ENCODE assay signal across 26 cellular contexts in the genomic region with DNA sequence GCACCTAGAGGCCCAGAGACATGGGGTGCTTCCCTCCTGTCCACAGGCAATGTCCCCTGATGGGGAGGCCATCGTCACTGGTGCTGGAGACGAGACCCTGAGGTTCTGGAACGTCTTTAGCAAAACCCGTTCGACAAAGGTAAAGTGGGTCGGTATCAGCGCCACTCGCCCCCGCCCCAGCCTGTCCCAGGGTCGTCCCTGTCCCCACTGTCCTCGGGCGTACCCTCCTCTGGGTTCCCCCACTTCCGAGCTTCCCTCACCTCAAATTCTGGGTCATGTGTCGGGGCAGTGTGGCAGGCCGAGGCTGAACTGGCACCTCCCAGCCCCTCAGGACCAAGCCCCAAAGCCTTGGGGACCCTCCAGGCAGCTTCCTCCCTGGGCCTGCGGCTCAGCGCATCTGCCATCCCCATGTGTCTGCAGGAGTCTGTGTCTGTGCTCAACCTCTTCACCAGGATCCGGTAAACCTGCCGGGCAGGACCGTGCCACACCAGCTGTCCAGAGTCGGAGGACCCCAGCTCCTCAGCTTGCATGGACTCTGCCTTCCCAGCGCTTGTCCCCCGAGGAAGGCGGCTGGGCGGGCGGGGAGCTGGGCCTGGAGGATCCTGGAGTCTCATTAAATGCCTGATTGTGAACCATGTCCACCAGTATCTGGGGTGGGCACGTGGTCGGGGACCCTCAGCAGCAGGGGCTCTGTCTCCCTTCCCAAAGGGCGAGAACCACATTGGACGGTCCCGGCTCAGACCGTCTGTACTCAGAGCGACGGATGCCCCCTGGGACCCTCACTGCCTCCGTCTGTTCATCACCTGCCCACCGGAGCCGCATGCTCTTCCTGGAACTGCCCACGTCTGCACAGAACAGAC. TPM values are rescaled to one million over a fixed set of nuclear protein-coding genes. Genes with fewer than 3 reads are reported as not detected.
"Had no signal": no experiment of that assay in that cellular context is flagged by ENCODE, and none has a peak within 500 bp of the region (broad histone marks: within the 10 kb centered on the region; RNA-seq: fewer than 3 reads in every experiment).

No MANE protein-coding gene starts in this region.

- ATAC-seq: activated naive CD4-positive, alpha-beta T cell treated with anti-CD3 and anti-CD28 coated beads, Interleukin-2, amount 50 U/mL, for 72 hours; foreskin keratinocyte; left lung; stimulated activated memory B cell treated with anti-CD40 and anti-IgM and Interleukin-4, amounts not matched to agents 10 μg/mL and 1 μg/mL and 100 μg/mL, for 72 hours; WTC11 had no signal

- DNase-seq: activated CD4-positive, alpha-beta T cell treated with anti-CD3 and anti-CD28 coated beads, Interleukin-2, amount 50 U/mL, for 4 hours; activated CD8-positive, alpha-beta memory T cell treated with anti-CD3 and anti-CD28 coated beads for 24 hours; activated CD8-positive, alpha-beta memory T cell treated with anti-CD3 and anti-CD28 coated beads, Interleukin-2, amount 50 U/mL, for 4 hours; activated effector memory CD4-positive, alpha-beta T cell treated with Interleukin-2 at 50 U/mL for 16 hours; activated T-cell treated with anti-CD3 and anti-CD28 coated beads, Interleukin-2, amount 50 U/mL, for 48 hours; cerebellar nuclear complex; cortex of kidney; effector CD4-positive, alpha-beta T cell; foreskin keratinocyte; immature natural killer cell; kidney glomerular epithelial cell; left lung; naive B cell; occipital lobe; sigmoid colon; stimulated activated CD4-positive, alpha-beta T cell treated with anti-CD3 and anti-CD28 coated beads, Interleukin-15, amount 100 ng/mL, for 24 hours; T-helper 1 cell; T-helper 9 cell had no signal

- H3K4me1 Mint-ChIP-seq: immature natural killer cell; stimulated activated memory B cell treated with anti-CD40 and anti-IgM and Interleukin-4, amounts not matched to agents 10 μg/mL and 1 μg/mL and 100 μg/mL, for 72 hours had no signal

- H3K36me3 Mint-ChIP-seq: naive B cell had no signal

- H3K4me3 Mint-ChIP-seq: immature natural killer cell; stimulated activated memory B cell treated with anti-CD40 and anti-IgM and Interleukin-4, amounts not matched to agents 10 μg/mL and 1 μg/mL and 100 μg/mL, for 72 hours; WTC11 had no signal

- H3K27ac ChIP-seq: foreskin keratinocyte, left lung, sigmoid colon, thoracic aorta, upper lobe of left lung had no signal

- H3K27me3 ChIP-seq: foreskin keratinocyte, left lung, sigmoid colon, upper lobe of left lung had no signal

- H3K27ac Mint-ChIP-seq: immature natural killer cell; stimulated activated memory B cell treated with anti-CD40 and anti-IgM and Interleukin-4, amounts not matched to agents 10 μg/mL and 1 μg/mL and 100 μg/mL, for 72 hours; WTC11 had no signal

- H3K9me3 Mint-ChIP-seq: activated naive CD4-positive, alpha-beta T cell treated with anti-CD3 and anti-CD28 coated beads, Interleukin-2, amount 50 U/mL, for 72 hours; stimulated activated memory B cell treated with anti-CD40 and anti-IgM and Interleukin-4, amounts not matched to agents 10 μg/mL and 1 μg/mL and 100 μg/mL, for 72 hours had no signal

- H3K27me3 Mint-ChIP-seq: naive B cell; stimulated activated memory B cell treated with anti-CD40 and anti-IgM and Interleukin-4, amounts not matched to agents 10 μg/mL and 1 μg/mL and 100 μg/mL, for 72 hours had no signal

- H3K9me3 ChIP-seq: left lung, sigmoid colon, thoracic aorta, upper lobe of left lung had no signal

RNA-seq across cellular contexts. Expression of a gene that starts 4.4 kb away (rescaled TPM):
- total RNA-seq: bronchial epithelial cell, foreskin keratinocyte, glomerular endothelial cell, occipital lobe, smooth muscle cell, thoracic aorta had no signal
